Comparison of ENCODE assay signal across 19 cellular contexts in the genomic region with DNA sequence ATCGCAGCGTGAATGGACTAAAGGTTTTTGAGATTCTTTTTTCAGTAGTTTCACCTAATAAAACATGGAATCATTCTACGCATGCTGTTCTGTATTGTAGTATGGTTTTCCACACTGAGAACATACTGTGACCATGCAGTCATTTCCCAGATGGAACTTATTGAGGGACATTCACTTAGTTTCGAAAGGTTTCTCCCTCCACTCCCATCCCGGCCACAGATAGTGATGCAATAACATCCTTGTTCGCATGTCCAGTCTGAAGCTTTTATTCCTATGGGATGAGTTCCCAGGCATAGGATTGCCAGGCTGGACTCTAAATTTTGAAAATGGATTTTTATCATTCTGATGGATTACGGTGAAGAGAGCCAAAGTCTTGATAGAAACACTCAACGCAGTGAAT.
"Had no signal": no experiment of that assay in that cellular context is flagged by ENCODE, and none has a peak within 500 bp of the region (broad histone marks: within the 10 kb centered on the region; RNA-seq: fewer than 3 reads in every experiment).

No MANE protein-coding gene starts in this region.

- H3K4me2 ChIP-seq: neural progenitor cell had no signal

- H3K9ac ChIP-seq: neural progenitor cell had no signal

- H3K27me3 ChIP-seq: esophagus muscularis mucosa, neural progenitor cell, right atrium auricular region, sigmoid colon, spleen, tibial nerve, upper lobe of left lung had no signal

- H3K4me1 ChIP-seq: neural progenitor cell, prostate gland, right atrium auricular region, sigmoid colon, tibial nerve had no signal

- H3K4me3 ChIP-seq: esophagus muscularis mucosa, neural progenitor cell, prostate gland, right atrium auricular region, sigmoid colon, skin epidermis, spleen, thoracic aorta, tibial nerve, upper lobe of left lung had no signal

- H3K27ac ChIP-seq: esophagus muscularis mucosa, neural progenitor cell, prostate gland, right atrium auricular region, sigmoid colon, thoracic aorta, tibial nerve had no signal

- H3K9me3 ChIP-seq: esophagus muscularis mucosa, prostate gland, right atrium auricular region, sigmoid colon, spleen, thoracic aorta, tibial nerve, upper lobe of left lung had no signal

- H2AFZ ChIP-seq: neural progenitor cell had no signal

- DNase-seq: central memory CD4-positive, alpha-beta T cell; effector memory CD4-positive, alpha-beta T cell; head of caudate nucleus; mammary epithelial cell; mesendoderm; midbrain; naive thymus-derived CD4-positive, alpha-beta T cell; sigmoid colon; spleen; stimulated activated CD4-positive, alpha-beta T cell treated with anti-CD3 and anti-CD28 coated beads, Interleukin-4, amount 100 ng/mL, for 4 hours; upper lobe of left lung had no signal

- ATAC-seq: naive thymus-derived CD4-positive, alpha-beta T cell; stimulated activated memory B cell treated with anti-CD40 and anti-IgM and Interleukin-4, amounts not matched to agents 10 μg/mL and 1 μg/mL and 100 μg/mL, for 72 hours had no signal

- H3K36me3 ChIP-seq: esophagus muscularis mucosa, neural progenitor cell, prostate gland, right atrium auricular region, sigmoid colon, spleen, thoracic aorta, tibial nerve, upper lobe of left lung had no signal
